22 cellular contexts compared by ENCODE assay signal in genomic region chr4:165324918-165325304, GRCh38. TPM values are rescaled to one million over a fixed set of nuclear protein-coding genes. Genes with fewer than 3 reads are reported as not detected.
"Had no signal": no experiment of that assay in that cellular context is flagged by ENCODE, and none has a peak within 500 bp of the region (broad histone marks: within the 10 kb centered on the region; RNA-seq: fewer than 3 reads in every experiment).

No MANE protein-coding gene starts in this region.

- H3K27me3 Mint-ChIP-seq: activated T-cell treated with anti-CD3 and anti-CD28 coated beads, Interleukin-2, amount 50 U/mL, for 24 hours; naive thymus-derived CD4-positive, alpha-beta T cell; stimulated activated naive B cell treated with anti-CD40 and anti-IgM and Interleukin-4, amounts not matched to agents 10 μg/mL and 1 μg/mL and 100 μg/mL, for 72 hours; T-cell had no signal

- H3K4me3 ChIP-seq: cardiac muscle cell, esophagus squamous epithelium, heart right ventricle, lung, neural progenitor cell, sigmoid colon, testis, uterus had no signal

- H3K4me2 ChIP-seq: neural progenitor cell had no signal

- H3K4me3 Mint-ChIP-seq: activated T-cell treated with anti-CD3 and anti-CD28 coated beads, Interleukin-2, amount 50 U/mL, for 24 hours; neural progenitor cell; T-helper 2 cell treated with Interferon-gamma antibody and Interleukin-4, amounts not matched to agents 5 μg/mL and 100 μg/mL, for 36 hours had no signal

- H3K9me3 Mint-ChIP-seq: activated T-cell treated with anti-CD3 and anti-CD28 coated beads, Interleukin-2, amount 50 U/mL, for 24 hours; activated T-helper 2 cell treated with anti-CD3 and anti-CD28 coated beads, Interferon-gamma antibody, Interleukin-2, Interleukin-4, amounts not matched to agents 10 μg/mL and 5 μg/mL and 100 μg/mL, durations not matched to agents 14 hours and 24 hours and 36 hours; naive thymus-derived CD4-positive, alpha-beta T cell; stimulated activated naive B cell treated with anti-CD40 and anti-IgM and Interleukin-4, amounts not matched to agents 10 μg/mL and 1 μg/mL and 100 μg/mL, for 72 hours; T-cell; T-helper 2 cell treated with Interferon-gamma antibody and Interleukin-4, amounts not matched to agents 5 μg/mL and 100 μg/mL, for 36 hours had no signal

- H3K27ac Mint-ChIP-seq: activated T-cell treated with anti-CD3 and anti-CD28 coated beads, Interleukin-2, amount 50 U/mL, for 24 hours had no signal

- H3K9me3 ChIP-seq: esophagus squamous epithelium, heart right ventricle, sigmoid colon, testis, uterus had no signal

- ATAC-seq: heart right ventricle; naive thymus-derived CD4-positive, alpha-beta T cell; stimulated activated naive B cell treated with anti-CD40 and anti-IgM and Interleukin-4, amounts not matched to agents 10 μg/mL and 1 μg/mL and 100 μg/mL, for 72 hours; T-cell had no signal

- FAIRE-seq: kidney, TTC549 had no signal

- H2AFZ ChIP-seq: neural progenitor cell had no signal

- H3K27me3 ChIP-seq: cardiac muscle cell, esophagus squamous epithelium, heart right ventricle, neural progenitor cell, sigmoid colon, testis, uterus had no signal

- H3K4me1 ChIP-seq: uterus had no signal

- DNase-seq: activated naive CD4-positive, alpha-beta T cell treated with Interleukin-2 at 50 U/mL for 16 hours; activated T-cell treated with anti-CD3 and anti-CD28 coated beads, Interleukin-2, amount 50 U/mL, for 24 hours; amygdala; effector CD4-positive, alpha-beta T cell; esophagus squamous epithelium; heart right ventricle; kidney; naive thymus-derived CD4-positive, alpha-beta T cell; sigmoid colon; stimulated activated CD4-positive, alpha-beta T cell treated with anti-CD3 and anti-CD28 coated beads, Interleukin-2, amount 100 ng/mL, for 48 hours; stimulated activated CD8-positive, alpha-beta memory T cell treated with anti-CD3 and anti-CD28 coated beads, Interleukin-4, amount 100 ng/mL, for 48 hours; stimulated activated naive B cell treated with anti-CD40 and anti-IgM and Interleukin-4, amounts not matched to agents 10 μg/mL and 1 μg/mL and 100 μg/mL, for 72 hours; T-cell; testis; trophoblast cell; uterus had no signal

- H3K27ac ChIP-seq: cardiac muscle cell, heart right ventricle, neural progenitor cell, sigmoid colon, uterus had no signal

- H3K36me3 ChIP-seq: cardiac muscle cell, neural progenitor cell, sigmoid colon, uterus had no signal

RNA-seq across cellular contexts. Expression of gene CPE, which starts 53.9 kb away (rescaled TPM):
- total RNA-seq: naive thymus-derived CD4-positive, alpha-beta T cell had no signal
